In genomic region chr6:1553562-1554088, GRCh38 we compare ENCODE assay signal across 19 cellular contexts. TPM values are rescaled to one million over a fixed set of nuclear protein-coding genes. Genes with fewer than 3 reads are reported as not detected.
DNase-seq lines count a peak whose midpoint lies in the region; FAIRE-seq and TF ChIP-seq lines count a peak whose summit lies in the region.
"Had no signal": no experiment of that assay in that cellular context is flagged by ENCODE, and none has a peak within 500 bp of the region (broad histone marks: within the 10 kb centered on the region; RNA-seq: fewer than 3 reads in every experiment).

No MANE protein-coding gene starts in this region.

- H3K9ac ChIP-seq in adipocyte (ENCODE audit: low read length) (peak overlapping the region; percentile 92), endodermal cell (ENCODE audit: extremely low read depth, low read length, poor library complexity, severe bottlenecking) (no peak overlapping the region)

- H3K79me2 ChIP-seq in osteoblast (ENCODE audit: insufficient read depth, low read length): peaks cover 6% of the 10 kb centered on the region

- POLR2A ChIA-PET in activated CD4-positive, alpha-beta T cell treated with anti-CD3 and anti-CD28 coated beads, Interleukin-2, amount 10 ng/mL, durations not matched to agents 7 days and 5 days (lab: Charles Lee): no interaction called here

- H2AFZ ChIP-seq in osteoblast (ENCODE audit: low read length): peak overlapping the region; percentile 99

- FAIRE-seq in GM12892 (lab: Jason Lieb, UNC) (peak; percentile 70), H54 (lab: Jason Lieb, UNC) (no peak)
- FAIRE-seq: colon, RCC 7860 had no signal

- no peaks in the 10 kb centered on the region for H4K20me1 ChIP-seq in osteoblast (ENCODE audit: insufficient read depth, low read length)

- WGBS in endodermal cell (ENCODE audit: insufficient coverage in 1 of 2, insufficient read length in 1 of 2), 2 experiments: 83 to 94% methylated on average over 6 to 8 of the region's 9 CpGs

- H3K4me3 Mint-ChIP-seq in activated CD4-positive, alpha-beta T cell treated with anti-CD3 and anti-CD28 coated beads, Interleukin-2, amount 10 ng/mL, durations not matched to agents 7 days and 5 days: peak overlapping the region; percentile 81
- no peak overlapping the region for H3K4me3 Mint-ChIP-seq in endodermal cell

- H3K36me3 ChIP-seq in adipocyte (ENCODE audit: control insufficient read depth, insufficient read depth, low read length, severe bottlenecking): peaks cover 1% of the 10 kb centered on the region
- H3K36me3 ChIP-seq in osteoblast (ENCODE audit: insufficient read depth, low read length): peaks cover 2% of the 10 kb centered on the region
- no peaks in the 10 kb centered on the region for H3K36me3 ChIP-seq in endodermal cell (ENCODE audit: control insufficient read depth, insufficient read depth, low read length)

- H3K27me3 Mint-ChIP-seq in activated CD4-positive, alpha-beta T cell treated with anti-CD3 and anti-CD28 coated beads, Interleukin-2, amount 10 ng/mL, durations not matched to agents 7 days and 5 days: peaks cover 7% of the 10 kb centered on the region
- peaks cover 12% of the 10 kb centered on the region for H3K27me3 Mint-ChIP-seq in endodermal cell (ENCODE audit: insufficient read depth)

- H3K4me2 ChIP-seq in osteoblast (ENCODE audit: insufficient read depth, low read length): peak overlapping the region; percentile 97
- H3K4me2 ChIP-seq: GM23338 had no signal

- no peak for DNase-seq in activated CD4-positive, alpha-beta T cell treated with anti-CD3 and anti-CD28 coated beads, Interleukin-2, amount 10 ng/mL, durations not matched to agents 7 days and 5 days
- DNase-seq in activated CD4-positive, alpha-beta T cell treated with anti-CD3 and anti-CD28 coated beads for 4 hours: no peak
- DNase-seq in GM12892 (ENCODE audit: insufficient read length): no peak
- peak; percentile 7 for DNase-seq in adipocyte (ENCODE audit: low read depth)
- no peak for DNase-seq in osteoblast (ENCODE audit: insufficient read length, low spot score, missing footprints)
- DNase-seq in endodermal cell: no peak
- no peak for DNase-seq in NCI-H2081 (lab: John Stamatoyannopoulos, UW)
- no peak for DNase-seq in H54 (ENCODE audit: insufficient read length, low spot score)
- DNase-seq: amniotic stem cell, DND-41, esophagus squamous epithelium, mesendoderm, NCI-H1694 treated with DMSO at 0.1 percent for 48 hours, NCI-H526, tibial artery had no signal

- H3K36me3 Mint-ChIP-seq in activated CD4-positive, alpha-beta T cell treated with anti-CD3 and anti-CD28 coated beads, Interleukin-2, amount 10 ng/mL, durations not matched to agents 7 days and 5 days (ENCODE audit: low read depth): peaks cover 7% of the 10 kb centered on the region
- no peaks in the 10 kb centered on the region for H3K36me3 Mint-ChIP-seq in endodermal cell (ENCODE audit: low read depth)

- H3K4me1 ChIP-seq in adipocyte (ENCODE audit: control insufficient read depth, insufficient read depth, low read length): peaks cover 33% of the 10 kb centered on the region
- peaks cover 14% of the 10 kb centered on the region for H3K4me1 ChIP-seq in osteoblast (ENCODE audit: insufficient read depth, low read length)
- H3K4me1 ChIP-seq in endodermal cell (ENCODE audit: control insufficient read depth, insufficient read depth, low read length): no peaks in the 10 kb centered on the region

- peaks cover 50% of the 10 kb centered on the region for H3K4me1 Mint-ChIP-seq in activated CD4-positive, alpha-beta T cell treated with anti-CD3 and anti-CD28 coated beads, Interleukin-2, amount 10 ng/mL, durations not matched to agents 7 days and 5 days
- peaks cover 9% of the 10 kb centered on the region for H3K4me1 Mint-ChIP-seq in endodermal cell

- no peaks in the 10 kb centered on the region for H3K9me3 Mint-ChIP-seq in activated CD4-positive, alpha-beta T cell treated with anti-CD3 and anti-CD28 coated beads, Interleukin-2, amount 10 ng/mL, durations not matched to agents 7 days and 5 days
- H3K9me3 Mint-ChIP-seq in endodermal cell: peaks cover 7% of the 10 kb centered on the region

- TF ChIP-seq POLR2A in GM12892 (IDR thresholded peaks at IDR 0.05; ENCODE audit: low read depth, low read length) (no peak), H54 (IDR thresholded peaks at IDR 0.05; ENCODE audit: low read depth, low read length) (no peak)

- no peaks in the 10 kb centered on the region for H3K9me3 ChIP-seq in adipocyte (ENCODE audit: control insufficient read depth, low read length)
- H3K9me3 ChIP-seq in osteoblast (ENCODE audit: low read depth, low read length): no peaks in the 10 kb centered on the region
- no peaks in the 10 kb centered on the region for H3K9me3 ChIP-seq in endodermal cell (ENCODE audit: control insufficient read depth, low read length)
- H3K9me3 ChIP-seq: esophagus squamous epithelium, tibial artery had no signal

- TF ChIP-seq CTCF in osteoblast (IDR thresholded peaks at IDR 0.05; ENCODE audit: extremely low read depth, low read depth, low read length) (no peak), endodermal cell (conservative IDR thresholded peaks at IDR 0.05) (no peak)

- CTCF ChIA-PET in activated CD4-positive, alpha-beta T cell treated with anti-CD3 and anti-CD28 coated beads, Interleukin-2, amount 10 ng/mL, durations not matched to agents 7 days and 5 days (lab: Charles Lee): interaction anchor here (1.6 kb wide), 1 partner anchor 29 kb away, joined by 8 read pairs; no protein-coding TSS in a partner anchor

- peak overlapping the region; percentile 85 for H3K27ac ChIP-seq in osteoblast (ENCODE audit: low read depth, low read length)
- no peak overlapping the region for H3K27ac ChIP-seq in endodermal cell (ENCODE audit: low read depth, low read length)

- H3K27ac Mint-ChIP-seq in activated CD4-positive, alpha-beta T cell treated with anti-CD3 and anti-CD28 coated beads, Interleukin-2, amount 10 ng/mL, durations not matched to agents 7 days and 5 days: peak overlapping the region; percentile 95
- H3K27ac Mint-ChIP-seq in endodermal cell: no peak overlapping the region
- H3K27ac Mint-ChIP-seq: GM23338 had no signal

- H3K27me3 ChIP-seq in adipocyte (replicated peaks; ENCODE audit: control insufficient read depth, insufficient read depth, low read length) (no peaks in the 10 kb centered on the region), osteoblast (ENCODE audit: insufficient read depth, low read length) (no peaks in the 10 kb centered on the region), endodermal cell (ENCODE audit: control insufficient read depth, insufficient read depth, low read length, poor library complexity, severe bottlenecking) (peaks cover 10% of the 10 kb centered on the region)
- H3K27me3 ChIP-seq: tibial artery had no signal

- peak overlapping the region; percentile 95 for H3K4me3 ChIP-seq in adipocyte (ENCODE audit: low read length)
- H3K4me3 ChIP-seq in osteoblast (ENCODE audit: insufficient read depth, low read length): peak overlapping the region; percentile 86
- H3K4me3 ChIP-seq in endodermal cell (ENCODE audit: low read length): no peak overlapping the region
- H3K4me3 ChIP-seq: GM23338 had no signal

RNA-seq across cellular contexts. Expression of gene FOXC1, which starts 56.1 kb away (rescaled TPM):
- total RNA-seq in activated CD4-positive, alpha-beta T cell treated with anti-CD3 and anti-CD28 coated beads, Interleukin-2, amount 10 ng/mL, durations not matched to agents 7 days and 5 days: not detected
- 0.30 TPM for polyA plus RNA-seq in GM12892 (2012; ENCODE audit: missing spikeins)
- total RNA-seq in osteoblast: 39.4 and 41.0 TPM in 2 replicates
- total RNA-seq in endodermal cell: 10 to 100 TPM in 1 of 2 donors, 1 to 10 TPM in 1; 7.1 to 10.1 TPM
- 2.5 TPM for polyA plus RNA-seq in endodermal cell (2013, experiment 1 of 2)
- polyA plus RNA-seq in endodermal cell (2013, experiment 2 of 2): 2.4 TPM
- total RNA-seq: T-helper 2 cell treated with Interferon-gamma antibody and Interleukin-4, amounts not matched to agents 100 ng/mL and 5 ng/mL, for 36 hours had no signal

Comparison
In these comparisons a context has a peak if more than half of its experiments do, and no peak if none do; other contexts are left out.
1. RNA of gene FOXC1, which starts 56.1 kb away (total RNA-seq): 39.4 to 41.0 TPM in osteoblast and 7.1 to 10.1 TPM in endodermal cell; not detected in activated CD4-positive, alpha-beta T cell treated with anti-CD3 and anti-CD28 coated beads, Interleukin-2, amount 10 ng/mL, durations not matched to agents 7 days and 5 days; every median in the first group is over 4 times any median in the second.